Comparison of ENCODE assay signal across 10 cellular contexts in the genomic region with DNA sequence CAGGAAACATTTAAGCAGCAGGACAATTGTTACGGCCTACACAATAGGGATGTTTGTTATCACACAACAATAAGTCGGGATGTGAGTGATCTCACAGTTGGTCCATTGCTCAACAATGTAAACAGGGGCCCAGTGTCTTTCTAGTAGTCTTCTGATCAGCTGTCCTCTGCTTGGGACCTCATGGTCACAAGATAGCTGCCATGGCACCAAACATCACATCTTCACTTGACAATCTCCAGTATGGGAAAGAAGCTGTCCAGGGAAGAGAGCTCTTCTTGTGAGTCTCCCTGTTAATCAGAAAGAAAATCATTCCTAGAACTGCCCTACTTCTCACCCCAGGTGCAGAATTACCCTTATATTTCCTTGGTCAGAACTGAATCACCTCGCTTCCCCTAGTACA.
"Had no signal": no experiment of that assay in that cellular context is flagged by ENCODE, and none has a peak within 500 bp of the region (broad histone marks: within the 10 kb centered on the region; RNA-seq: fewer than 3 reads in every experiment).

No MANE protein-coding gene starts in this region.

- H3K36me3 ChIP-seq: HAP-1 had no signal

- DNase-seq: H7, HFFc6, IMR-90, Karpas-422, KBM-7 had no signal

- H3K27ac ChIP-seq: HL-60, KMS-11 had no signal

- H3K4me3 ChIP-seq: GM23338, HAP-1 had no signal

- H3K9me3 ChIP-seq: HAP-1 had no signal

- H3K27ac Mint-ChIP-seq: GM23338, HFFc6 had no signal

- H3K9ac ChIP-seq: KMS-11 had no signal

- H3K4me3 Mint-ChIP-seq: GM23338, HFFc6 had no signal

- H3K4me1 Mint-ChIP-seq: GM23338 had no signal

- H3K9me3 Mint-ChIP-seq: HFFc6 had no signal

- ATAC-seq: GM23338, HCT116 had no signal

- H2AFZ ChIP-seq: GM23338 had no signal

- H3K4me2 ChIP-seq: GM23338, KMS-11 had no signal
